ENCODE assay signal across 8 cellular contexts in genomic region chr5:99032234-99033013, GRCh38.
A peak's percentile ranks its signal among the peaks of the same experiment; 100 is the strongest.
DNase-seq lines count a peak whose midpoint lies in the region; ATAC-seq, FAIRE-seq and TF ChIP-seq lines count a peak whose summit lies in the region.

No MANE protein-coding gene starts in this region.

- no peaks in the 10 kb centered on the region for H3K9me1 ChIP-seq in keratinocyte (ENCODE audit: control insufficient read depth, extremely low read depth, insufficient read depth, low read length)

- peaks cover 6% of the 10 kb centered on the region for H3K9me3 Mint-ChIP-seq in central memory CD8-positive, alpha-beta T cell

- DNase-seq in ELR (ENCODE audit: low read depth) = peak; percentile 81
- DNase-seq in HUDEP-2 (lab: John Stamatoyannopoulos, UW; ENCODE audit: unreplicated experiment in 76 of 76) = peak in 57 of 76 experiments; percentile 3 to 66 (median 36)
- DNase-seq in SHP77 (lab: John Stamatoyannopoulos, UW) = peak; percentile 41 to 42
- DNase-seq in central memory CD8-positive, alpha-beta T cell (ENCODE audit: low spot score in 2 of 2) = no peak
- DNase-seq in keratinocyte (ENCODE audit: low read depth, low spot score) = no peak
- peak; percentile 40 for DNase-seq in smooth muscle cell of the brain vasculature (ENCODE audit: low read depth, low spot score)
- DNase-seq in OCI-M2 (lab: John Stamatoyannopoulos, UW; ENCODE audit: unreplicated experiment) = no peak

- peak overlapping the region; percentile 97 for H3K27ac Mint-ChIP-seq in central memory CD8-positive, alpha-beta T cell (ENCODE audit: low read depth)

- no peaks in the 10 kb centered on the region for H3K9me3 ChIP-seq in keratinocyte (ENCODE audit: control insufficient read depth, low read depth, low read length)

- H2AFZ ChIP-seq in keratinocyte (ENCODE audit: control insufficient read depth, low read length) = peak overlapping the region; percentile 94

- H3K36me3 ChIP-seq in keratinocyte (ENCODE audit: control insufficient read depth in 2 of 2, extremely low read depth in 1 of 2, insufficient read depth in 2 of 2, low read length in 2 of 2) = no peaks in the 10 kb centered on the region

- H3K4me1 ChIP-seq in keratinocyte (ENCODE audit: control insufficient read depth, extremely low read depth, insufficient read depth, low read length) = peaks cover 3% of the 10 kb centered on the region

- no peaks in the 10 kb centered on the region for H3K27me3 ChIP-seq in keratinocyte (ENCODE audit: control insufficient read depth, extremely low read depth, insufficient read depth, low read length)

- no peaks in the 10 kb centered on the region for H4K20me1 ChIP-seq in keratinocyte (ENCODE audit: control insufficient read depth, extremely low read depth, insufficient read depth, low read length)

- no peaks in the 10 kb centered on the region for H3K79me2 ChIP-seq in keratinocyte (ENCODE audit: control insufficient read depth, insufficient read depth, low read length)

- ATAC-seq in GM21447 (IDR thresholded peaks at IDR 0.05; ENCODE audit: unreplicated experiment) = peak; percentile 39
- no peak for ATAC-seq in central memory CD8-positive, alpha-beta T cell (replicated peaks; ENCODE audit: extremely low read depth, poor library complexity, severe bottlenecking)

- H3K27ac ChIP-seq in keratinocyte (ENCODE audit: control insufficient read depth, insufficient read depth, low read length) = no peak overlapping the region

- peak; percentile 57 to 66 (median 65) for TF ChIP-seq CTCF in keratinocyte (optimal IDR thresholded peaks at IDR 0.05 in 1 of 3, IDR thresholded peaks at IDR 0.05 in 1 of 3, conservative IDR thresholded peaks at IDR 0.05 in 1 of 3; ENCODE audit: extremely low read depth in 1 of 3, insufficient read depth in 2 of 3, low read length in 3 of 3)

- peak overlapping the region; percentile 77 for H3K4me2 ChIP-seq in keratinocyte (ENCODE audit: control insufficient read depth, extremely low read depth, insufficient read depth, low read depth, low read length)

- no peak overlapping the region for H3K4me3 ChIP-seq in keratinocyte (ENCODE audit: control insufficient read depth in 2 of 3, extremely low read depth in 1 of 3, insufficient read depth in 2 of 3, low read depth in 1 of 3, low read length in 3 of 3)

- FAIRE-seq in keratinocyte (lab: Jason Lieb, UNC) = peak; percentile 90

- H3K4me1 Mint-ChIP-seq in central memory CD8-positive, alpha-beta T cell = peaks cover 52% of the 10 kb centered on the region

- H3K36me3 Mint-ChIP-seq in central memory CD8-positive, alpha-beta T cell (ENCODE audit: insufficient read depth) = peaks cover 2% of the 10 kb centered on the region

- H3K4me3 Mint-ChIP-seq in central memory CD8-positive, alpha-beta T cell = peak overlapping the region; percentile 79

- dilution Hi-C loops in keratinocyte (cut with MboI; ENCODE audit: extremely low pct_ligation_motif_present, low sequenced_read_pairs) = no loop called here

- H3K9ac ChIP-seq in keratinocyte (ENCODE audit: control insufficient read depth, extremely low read depth, insufficient read depth, low read length) = no peak overlapping the region

- no peaks in the 10 kb centered on the region for H3K27me3 Mint-ChIP-seq in central memory CD8-positive, alpha-beta T cell

Comparison
In these comparisons a context has a peak if more than half of its experiments do, and no peak if none do; other contexts are left out.
1. DNase-seq: peak in ELR (single experiment), HUDEP-2 (57 of 76), SHP77 (2 of 2) and smooth muscle cell of the brain vasculature (single experiment); none in central memory CD8-positive, alpha-beta T cell (0 of 2), keratinocyte (single experiment) and OCI-M2 (single experiment).